10 cellular contexts compared by ENCODE assay signal in genomic region chr22:44752285-44753188, GRCh38. TPM values are rescaled to one million over a fixed set of nuclear protein-coding genes. Genes with fewer than 3 reads are reported as not detected.
DNase-seq lines count a peak whose midpoint lies in the region; ATAC-seq and TF ChIP-seq lines count a peak whose summit lies in the region.
"Had no signal": no experiment of that assay in that cellular context is flagged by ENCODE, and none has a peak within 500 bp of the region (broad histone marks: within the 10 kb centered on the region; RNA-seq: fewer than 3 reads in every experiment).

TSS of gene ARHGAP8 (plus strand) at chr22:44752575. CDS start at chr22:44786528, 33,953 bp downstream.

- H3K4me1 ChIP-seq in adipocyte (ENCODE audit: control insufficient read depth, insufficient read depth, low read length) (peaks cover 12% of the 10 kb centered on the region), lower lobe of right lung (peaks cover 16% of the 10 kb centered on the region), vagina (peaks cover 15% of the 10 kb centered on the region)

- H3K9me3 ChIP-seq in adipocyte (ENCODE audit: control insufficient read depth, low read length) (peaks cover 5% of the 10 kb centered on the region), lower lobe of right lung (no peaks in the 10 kb centered on the region), vagina (no peaks in the 10 kb centered on the region)

- H3K36me3 ChIP-seq in adipocyte (ENCODE audit: control insufficient read depth, insufficient read depth, low read length, severe bottlenecking) (no peaks in the 10 kb centered on the region), lower lobe of right lung (no peaks in the 10 kb centered on the region), vagina (no peaks in the 10 kb centered on the region)

- H3K4me3 ChIP-seq in adipocyte (ENCODE audit: low read length) (peak within 1 kb of the TSS; percentile 35), lower lobe of right lung (peak within 1 kb of the TSS; percentile 50), vagina (peak within 1 kb of the TSS; percentile 35 to 39)

- TF ChIP-seq POLR2A in vagina (IDR thresholded peaks at IDR 0.05): no peak

- DNase-seq in stimulated activated CD4-positive, alpha-beta T cell treated with anti-CD3 and anti-CD28 coated beads, Interleukin-15, amount 100 ng/mL, for 24 hours: peak; percentile 26
- DNase-seq in stimulated activated CD4-positive, alpha-beta T cell treated with anti-CD3 and anti-CD28 coated beads, Interleukin-1b, Interleukin-23, amount 100 ng/mL, for 48 hours: no peak
- DNase-seq in adipocyte (ENCODE audit: low read depth) (no peak), lower lobe of right lung (peak; percentile 75), vagina (ENCODE audit: extremely low spot score in 2 of 2) (no peak), T1000 (lab: John Stamatoyannopoulos, UW) (no peak)
- no peak for DNase-seq in effector CD4-positive, alpha-beta T cell
- DNase-seq: foreskin fibroblast, T-helper 9 cell had no signal

- peaks cover 19% of the 10 kb centered on the region for H3K27me3 ChIP-seq in adipocyte (replicated peaks; ENCODE audit: control insufficient read depth, insufficient read depth, low read length)
- H3K27me3 ChIP-seq in lower lobe of right lung (ENCODE audit: low read depth): peaks cover 32% of the 10 kb centered on the region
- no peaks in the 10 kb centered on the region for H3K27me3 ChIP-seq in vagina

- ATAC-seq in lower lobe of right lung: peak; percentile 85 to 88
- no peak for ATAC-seq in GM19023 (IDR thresholded peaks at IDR 0.05; ENCODE audit: unreplicated experiment)

- peak within 1 kb of the TSS; percentile 14 for H3K9ac ChIP-seq in adipocyte (ENCODE audit: low read length)

- intact Hi-C loops in lower lobe of right lung (cut with DNase I) (no loop called here), vagina (cut with DNase I) (no loop called here)

- TF ChIP-seq CTCF in lower lobe of right lung (IDR thresholded peaks at IDR 0.05) (no peak), vagina (IDR thresholded peaks at IDR 0.05) (no peak)

- peak within 1 kb of the TSS; percentile 56 for H3K27ac ChIP-seq in lower lobe of right lung
- no peak within 1 kb of the TSS for H3K27ac ChIP-seq in vagina

RNA-seq across cellular contexts. Expression of gene ARHGAP8, which starts in this region (rescaled TPM):
- 18.2 TPM for total RNA-seq in lower lobe of right lung
- total RNA-seq in vagina: 9.3 TPM

Comparison
In these comparisons a context has a peak if more than half of its experiments do, and no peak if none do; other contexts are left out.
1. DNase-seq: peak in stimulated activated CD4-positive, alpha-beta T cell treated with anti-CD3 and anti-CD28 coated beads, Interleukin-15, amount 100 ng/mL, for 24 hours (single experiment) and lower lobe of right lung (single experiment); none in stimulated activated CD4-positive, alpha-beta T cell treated with anti-CD3 and anti-CD28 coated beads, Interleukin-1b, Interleukin-23, amount 100 ng/mL, for 48 hours (single experiment), adipocyte (single experiment), vagina (0 of 2), effector CD4-positive, alpha-beta T cell (single experiment) and T1000 (single experiment).
2. Peak in every context shown above with its lines, with median percentiles within 50 percentile points of each other: H3K4me3 ChIP-seq.